Comparison of ENCODE assay signal across 8 cellular contexts in the genomic region with DNA sequence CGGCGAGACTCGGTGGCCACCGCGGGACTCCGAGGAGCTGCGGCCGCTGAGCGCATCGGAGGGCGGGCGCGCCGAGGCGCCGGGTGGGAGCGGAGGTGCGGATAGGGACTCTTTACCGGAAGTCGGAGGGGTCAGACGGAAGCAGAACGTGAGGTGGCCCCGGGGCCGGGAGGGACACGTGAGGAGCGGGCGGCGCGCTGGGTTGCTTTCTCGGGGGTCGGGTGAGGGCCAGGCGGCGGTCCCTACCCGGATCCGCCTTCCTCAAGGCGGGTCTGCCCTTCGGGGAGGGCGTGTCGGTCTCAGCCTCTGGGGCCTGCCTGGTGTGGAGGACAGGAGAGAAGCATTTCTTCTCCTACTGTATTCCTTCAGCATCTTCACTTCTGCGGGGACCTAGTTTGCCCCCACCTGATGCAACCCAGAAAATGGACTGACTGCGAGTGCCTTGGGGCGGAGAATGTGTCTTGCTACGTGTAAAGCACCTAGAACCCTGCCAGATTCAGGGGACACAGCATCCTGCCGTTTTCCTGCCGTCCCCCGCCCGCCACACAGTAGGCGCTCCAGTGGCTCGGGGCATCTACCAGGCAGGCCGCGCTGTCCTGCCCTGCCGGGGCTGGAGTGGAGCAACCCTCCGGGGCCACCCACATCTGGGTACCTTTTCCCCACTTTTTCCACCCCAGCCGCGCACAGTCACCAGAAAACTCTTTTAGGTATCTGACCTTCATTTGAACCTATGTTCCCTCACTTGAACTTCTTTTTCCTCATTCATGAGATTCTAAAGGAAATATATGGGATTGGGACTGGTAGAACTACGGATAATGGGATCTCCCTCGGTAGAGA. TPM values are rescaled to one million over a fixed set of nuclear protein-coding genes. Genes with fewer than 3 reads are reported as not detected.
DNase-seq lines count a peak whose midpoint lies in the region; ATAC-seq and TF ChIP-seq lines count a peak whose summit lies in the region.

No MANE protein-coding gene starts in this region.

- H3K27ac ChIP-seq in dorsolateral prefrontal cortex (peak overlapping the region; percentile 68 to 99 (median 95)), right lobe of liver (peak overlapping the region; percentile 91 to 99 (median 93))

- H3K27ac Mint-ChIP-seq in activated CD4-positive, alpha-beta memory T cell treated with anti-CD3 and anti-CD28 coated beads for 36 hours: peak overlapping the region; percentile 89

- no peaks in the 10 kb centered on the region for H3K27me3 Mint-ChIP-seq in activated CD4-positive, alpha-beta memory T cell treated with anti-CD3 and anti-CD28 coated beads for 36 hours

- TF ChIP-seq CTCF in dorsolateral prefrontal cortex (IDR thresholded peaks at IDR 0.05 in 54 of 56, conservative IDR thresholded peaks at IDR 0.05 in 2 of 56; ENCODE audit: low read depth in 1 of 56, partially characterized antibody in 56 of 56): peak in 6 of 56 donors; percentile 3 to 17 (median 15)
- TF ChIP-seq CTCF in right lobe of liver (IDR thresholded peaks at IDR 0.05): no peak

- H3K4me3 Mint-ChIP-seq in activated CD4-positive, alpha-beta memory T cell treated with anti-CD3 and anti-CD28 coated beads for 36 hours: peak overlapping the region; percentile 85

- intact Hi-C loops in activated CD4-positive, alpha-beta memory T cell treated with anti-CD3 and anti-CD28 coated beads for 36 hours (cut with micrococcal nuclease): loop anchor here (5.0 to 10.0 kb wide), 4 partner anchors 52 to 415 kb away; a partner anchor contains a TSS
- intact Hi-C loops in dorsolateral prefrontal cortex (cut with DNase I): loop anchor here (2.0 to 10.0 kb wide), 8 partner anchors 38 to 245 kb away; a partner anchor contains a TSS
- intact Hi-C loops in right lobe of liver (cut with DNase I): no loop called here

- CTCF ChIA-PET in activated CD4-positive, alpha-beta memory T cell treated with anti-CD3 and anti-CD28 coated beads for 36 hours (lab: Charles Lee): no interaction called here

- H3K36me3 ChIP-seq in right lobe of liver: no peaks in the 10 kb centered on the region

- peak overlapping the region; percentile 56 to 97 (median 92) for H3K4me3 ChIP-seq in dorsolateral prefrontal cortex
- H3K4me3 ChIP-seq in right lobe of liver: peak overlapping the region; percentile 76 to 94 (median 80)

- peaks cover 25% of the 10 kb centered on the region for H3K4me1 Mint-ChIP-seq in activated CD4-positive, alpha-beta memory T cell treated with anti-CD3 and anti-CD28 coated beads for 36 hours (ENCODE audit: low read depth)

- peaks cover 0 to 32% (median 6%) of the 10 kb centered on the region in 4 donors for H3K4me1 ChIP-seq in right lobe of liver

- TF ChIP-seq POLR2A in right lobe of liver (IDR thresholded peaks at IDR 0.05): peak; percentile 77

- POLR2A ChIA-PET in activated CD4-positive, alpha-beta memory T cell treated with anti-CD3 and anti-CD28 coated beads for 36 hours (lab: Charles Lee): interaction anchor here (1.1 kb wide), 1 partner anchor 86 kb away, joined by 5 read pairs; a partner anchor contains a TSS

- H3K9me3 ChIP-seq in right lobe of liver: no peaks in the 10 kb centered on the region

- peak; percentile 63 to 93 (median 84) for DNase-seq in C1 segment of cervical spinal cord (lab: John Stamatoyannopoulos, UW)
- peak; percentile 96 for DNase-seq in NCI-H748 (lab: John Stamatoyannopoulos, UW; ENCODE audit: unreplicated experiment)
- DNase-seq in activated CD4-positive, alpha-beta memory T cell treated with anti-CD3 and anti-CD28 coated beads for 36 hours: peak; percentile 89
- peak; percentile 68 to 88 (median 84) for DNase-seq in dorsolateral prefrontal cortex
- DNase-seq in right lobe of liver: peak; percentile 92 to 97 (median 96)
- peak; percentile 87 for DNase-seq in stimulated activated CD4-positive, alpha-beta T cell treated with anti-CD3 and anti-CD28 coated beads, Interleukin-4, amount 100 ng/mL, for 1 hour

- ATAC-seq in GM19351 (IDR thresholded peaks at IDR 0.05; ENCODE audit: unreplicated experiment): peak; percentile 73
- peak; percentile 36 for ATAC-seq in HG03469 (IDR thresholded peaks at IDR 0.05; ENCODE audit: unreplicated experiment)
- peak; percentile 77 to 94 (median 86) for ATAC-seq in right lobe of liver

- H3K27me3 ChIP-seq in dorsolateral prefrontal cortex (no peaks in the 10 kb centered on the region), right lobe of liver (no peaks in the 10 kb centered on the region)

- H3K9me3 Mint-ChIP-seq in activated CD4-positive, alpha-beta memory T cell treated with anti-CD3 and anti-CD28 coated beads for 36 hours: no peaks in the 10 kb centered on the region

- peaks cover 3% of the 10 kb centered on the region for H3K36me3 Mint-ChIP-seq in activated CD4-positive, alpha-beta memory T cell treated with anti-CD3 and anti-CD28 coated beads for 36 hours

- 0% methylated on average over 17 of the region's 57 CpGs for WGBS in right lobe of liver (ENCODE audit: insufficient coverage, low coverage, low lambda C conversion rate, missing lambda C conversion rate)

RNA-seq across cellular contexts. Expression of a gene that starts 0.6 kb away (rescaled TPM):
- total RNA-seq in activated CD4-positive, alpha-beta memory T cell treated with anti-CD3 and anti-CD28 coated beads for 36 hours: 10 to 100 TPM; 38.2 to 39.4 TPM
- total RNA-seq in dorsolateral prefrontal cortex: 100 to 1,000 TPM in 119 of 120 experiments, 10 to 100 TPM in 1; 95.9 to 177 (median 130) TPM
- total RNA-seq in right lobe of liver: 10 to 100 TPM; 19.1 to 39.5 (median 27.6) TPM

Comparison
In these comparisons a context has a peak if more than half of its experiments do, and no peak if none do; other contexts are left out.
1. Peak in every context shown above with its lines: DNase-seq, ATAC-seq, H3K4me3 ChIP-seq and H3K27ac ChIP-seq.
2. ATAC-seq: peak in every context shown above with its lines; median percentile 86 in right lobe of liver; 73 in GM19351; 36 in HG03469.
3. intact Hi-C loops: an anchor here in activated CD4-positive, alpha-beta memory T cell treated with anti-CD3 and anti-CD28 coated beads for 36 hours (5.0 to 10.0 kb wide) and dorsolateral prefrontal cortex (2.0 to 10.0 kb wide); none called in right lobe of liver.